In genomic region chr3:71228156-71228885, GRCh38 we compare ENCODE assay signal across 19 cellular contexts.
DNase-seq lines count a peak whose midpoint lies in the region; ATAC-seq and TF ChIP-seq lines count a peak whose summit lies in the region.
"Had no signal": no experiment of that assay in that cellular context is flagged by ENCODE, and none has a peak within 500 bp of the region (broad histone marks: within the 10 kb centered on the region; RNA-seq: fewer than 3 reads in every experiment).

No MANE protein-coding gene starts in this region.

- peak overlapping the region; percentile 4 for H3K4me3 Mint-ChIP-seq in activated CD4-positive, alpha-beta T cell treated with anti-CD3 and anti-CD28 coated beads for 36 hours
- H3K4me3 Mint-ChIP-seq: neural crest cell had no signal

- H3K9me3 ChIP-seq in osteoblast (ENCODE audit: low read depth, low read length), result no peaks in the 10 kb centered on the region
- H3K9me3 ChIP-seq: A549, gastrocnemius medialis, lower lobe of right lung had no signal

- no peaks in the 10 kb centered on the region for H3K27me3 ChIP-seq in osteoblast (ENCODE audit: insufficient read depth, low read length)
- H3K27me3 ChIP-seq: gastrocnemius medialis had no signal

- peaks cover 91% of the 10 kb centered on the region for H3K4me1 Mint-ChIP-seq in activated CD4-positive, alpha-beta T cell treated with anti-CD3 and anti-CD28 coated beads for 36 hours

- H3K27ac Mint-ChIP-seq in activated CD4-positive, alpha-beta T cell treated with anti-CD3 and anti-CD28 coated beads for 36 hours, result peak overlapping the region; percentile 74
- H3K27ac Mint-ChIP-seq in activated naive CD4-positive, alpha-beta T cell treated with anti-CD3 and anti-CD28 coated beads, Interleukin-2, amount 50 U/mL, for 72 hours, result peak overlapping the region; percentile 97 to 98

- no peaks in the 10 kb centered on the region for H3K27me3 Mint-ChIP-seq in activated CD4-positive, alpha-beta T cell treated with anti-CD3 and anti-CD28 coated beads for 36 hours

- peaks cover 25% of the 10 kb centered on the region for H3K4me1 ChIP-seq in osteoblast (ENCODE audit: insufficient read depth, low read length)

- no peak overlapping the region for H3K4me2 ChIP-seq in osteoblast (ENCODE audit: insufficient read depth, low read length)
- H3K4me2 ChIP-seq: A549 had no signal

- CTCF ChIA-PET in activated CD4-positive, alpha-beta T cell treated with anti-CD3 and anti-CD28 coated beads for 36 hours (lab: Charles Lee), result interaction anchor here (0.6 to 1.7 kb wide), 7 partner anchors 14 to 1511 kb away, joined by 3 to 6 read pairs (median 4); no protein-coding TSS in a partner anchor

- H4K20me1 ChIP-seq in osteoblast (ENCODE audit: insufficient read depth, low read length), result no peaks in the 10 kb centered on the region

- TF ChIP-seq CTCF in osteoblast (IDR thresholded peaks at IDR 0.05; ENCODE audit: extremely low read depth, low read depth, low read length), result no peak

- no peaks in the 10 kb centered on the region for H3K9me3 Mint-ChIP-seq in activated CD4-positive, alpha-beta T cell treated with anti-CD3 and anti-CD28 coated beads for 36 hours (ENCODE audit: low read depth)
- peaks cover 0 to 5% of the 10 kb centered on the region in 2 donors for H3K9me3 Mint-ChIP-seq in activated naive CD4-positive, alpha-beta T cell treated with anti-CD3 and anti-CD28 coated beads, Interleukin-2, amount 50 U/mL, for 72 hours
- H3K9me3 Mint-ChIP-seq: activated T-helper 1 cell treated with anti-CD3 and anti-CD28 coated beads, Interleukin-12 subunit alpha, Interleukin-12 subunit beta, Interleukin-2, Interleukin-4 antibody, amounts not matched to agents 30 ng/mL and 10 ng/mL and 1 ng/mL, durations not matched to agents 14 hours and 24 hours and 36 hours; neural crest cell had no signal

- H2AFZ ChIP-seq in osteoblast (ENCODE audit: low read length), result no peak overlapping the region

- no peak for ATAC-seq in activated CD4-positive, alpha-beta T cell treated with anti-CD3 and anti-CD28 coated beads for 36 hours
- no peak for ATAC-seq in activated naive CD4-positive, alpha-beta T cell treated with anti-CD3 and anti-CD28 coated beads, Interleukin-2, amount 50 U/mL, for 72 hours
- ATAC-seq in left lobe of liver, result no peak
- ATAC-seq: A549, gastrocnemius medialis had no signal

- intact Hi-C loops in activated CD4-positive, alpha-beta T cell treated with anti-CD3 and anti-CD28 coated beads for 36 hours (cut with DNase I, micrococcal nuclease), result loop anchor here (5.0 kb wide), 2 partner anchors 39 to 264 kb away; no protein-coding TSS in a partner anchor

- no peak overlapping the region for H3K4me3 ChIP-seq in osteoblast (ENCODE audit: insufficient read depth, low read length)
- H3K4me3 ChIP-seq: A549, gastrocnemius medialis, lower lobe of right lung had no signal

- DNase-seq in activated CD4-positive, alpha-beta T cell treated with anti-CD3 and anti-CD28 coated beads for 36 hours, result no peak
- DNase-seq in activated CD4-positive, alpha-beta T cell treated with anti-CD3 and anti-CD28 coated beads, Interleukin-2, amount 50 U/mL, for 1 hour, result no peak
- DNase-seq in NCI-H1436 (lab: John Stamatoyannopoulos, UW), result peak; percentile 61
- DNase-seq in activated naive CD4-positive, alpha-beta T cell treated with anti-CD3 and anti-CD28 coated beads, Interleukin-2, amount 50 U/mL, for 72 hours (ENCODE audit: low spot score in 2 of 2), result no peak
- no peak for DNase-seq in osteoblast (ENCODE audit: insufficient read length, low spot score, missing footprints)
- DNase-seq in left lobe of liver (ENCODE audit: low spot score), result no peak
- no peak for DNase-seq in COLO829 (ENCODE audit: low spot score)
- DNase-seq in A172 (ENCODE audit: low spot score), result no peak
- DNase-seq: activated CD4-positive, alpha-beta T cell treated with anti-CD3 and anti-CD28 coated beads for 1 hour; cortex of kidney; EL; gastrocnemius medialis; Kasumi-1; lower lobe of right lung; NCI-H2107; T-helper 1 cell had no signal

- POLR2A ChIA-PET in activated CD4-positive, alpha-beta T cell treated with anti-CD3 and anti-CD28 coated beads for 36 hours (lab: Charles Lee), result interaction anchor here (0.6 kb wide), 1 partner anchor 304 kb away, joined by 3 read pairs; no protein-coding TSS in a partner anchor

- peak overlapping the region; percentile 5 for H3K27ac ChIP-seq in osteoblast (ENCODE audit: low read depth, low read length)
- H3K27ac ChIP-seq: A549, gastrocnemius medialis, lower lobe of right lung had no signal

- H3K36me3 ChIP-seq in osteoblast (ENCODE audit: insufficient read depth, low read length), result no peaks in the 10 kb centered on the region
- H3K36me3 ChIP-seq: gastrocnemius medialis, lower lobe of right lung had no signal

- peaks cover 14% of the 10 kb centered on the region for H3K36me3 Mint-ChIP-seq in activated CD4-positive, alpha-beta T cell treated with anti-CD3 and anti-CD28 coated beads for 36 hours (ENCODE audit: low read depth)
- peaks cover 7 to 14% of the 10 kb centered on the region in 2 donors for H3K36me3 Mint-ChIP-seq in activated naive CD4-positive, alpha-beta T cell treated with anti-CD3 and anti-CD28 coated beads, Interleukin-2, amount 50 U/mL, for 72 hours

- peaks cover 24% of the 10 kb centered on the region for H3K79me2 ChIP-seq in osteoblast (ENCODE audit: insufficient read depth, low read length)
